ENCODE assay signal across 2 cellular contexts in genomic region chr7:80159802-80160201, GRCh38.
TF ChIP-seq lines count a peak whose summit lies in the region.

No MANE protein-coding gene starts in this region.

TF ChIP-seq in A549, 52 proteins besides CTCF, POLR2A, EP300 and RAD21 (continued from another document):
- no peak for TF ChIP-seq ZFP36 (IDR thresholded peaks at IDR 0.05; ENCODE audit: borderline replicate concordance, partially characterized antibody)
- no peak for TF ChIP-seq TFCP2L1 (CRISPR knock-in tag; IDR thresholded peaks at IDR 0.05)
- TF ChIP-seq FOSL2 (IDR thresholded peaks at IDR 0.05): no peak
- TF ChIP-seq FOSL2 (CRISPR knock-in tag; IDR thresholded peaks at IDR 0.05): no peak
- no peak for TF ChIP-seq PBX3 (IDR thresholded peaks at IDR 0.05)
- no peak for TF ChIP-seq REST (IDR thresholded peaks at IDR 0.05)
- no peak for TF ChIP-seq MAX (IDR thresholded peaks at IDR 0.05)
- TF ChIP-seq EHMT2 (IDR thresholded peaks at IDR 0.05; ENCODE audit: low read depth): no peak
- TF ChIP-seq FOSB (CRISPR knock-in tag; IDR thresholded peaks at IDR 0.05): no peak
- no peak for TF ChIP-seq ELK1 (IDR thresholded peaks at IDR 0.05; ENCODE audit: low read depth, low read length)
- TF ChIP-seq SMC3 (IDR thresholded peaks at IDR 0.05): no peak
- no peak for TF ChIP-seq USF2 (IDR thresholded peaks at IDR 0.05)
- TF ChIP-seq ZNF302 (CRISPR knock-in tag; IDR thresholded peaks at IDR 0.05): no peak

TF ChIP-seq in GM23338, 12 proteins besides CTCF, POLR2A, EP300 and RAD21 (continued from another document):
- TF ChIP-seq ZNF462 (CRISPR knock-in tag; IDR thresholded peaks at IDR 0.05): no peak
- TF ChIP-seq STAT1 (IDR thresholded peaks at IDR 0.05; ENCODE audit: unreplicated experiment): no peak
- TF ChIP-seq EZH2phosphoT487 (IDR thresholded peaks at IDR 0.05; ENCODE audit: unreplicated experiment): no peak
- TF ChIP-seq REST (IDR thresholded peaks at IDR 0.05; ENCODE audit: unreplicated experiment): no peak
